Comparison of ENCODE assay signal across 16 cellular contexts in genomic region chr9:6811436-6811835, GRCh38.
"Had no signal": no experiment of that assay in that cellular context is flagged by ENCODE, and none has a peak within 500 bp of the region (broad histone marks: within the 10 kb centered on the region; RNA-seq: fewer than 3 reads in every experiment).

No MANE protein-coding gene starts in this region.

- H3K27me3 ChIP-seq: brain microvascular endothelial cell, transverse colon, vagina had no signal

- H3K4me3 ChIP-seq: transverse colon, vagina had no signal

- H3K4me1 ChIP-seq: vagina had no signal

- H3K27ac ChIP-seq: brain microvascular endothelial cell, transverse colon, vagina had no signal

- H3K9me3 ChIP-seq: transverse colon, vagina had no signal

- H3K36me3 ChIP-seq: brain microvascular endothelial cell, transverse colon had no signal

- DNase-seq: activated CD4-positive, alpha-beta T cell treated with anti-CD3 and anti-CD28 coated beads, Interleukin-2, amount 50 U/mL, for 1 hour; activated naive CD4-positive, alpha-beta T cell; activated naive CD8-positive, alpha-beta T cell treated with anti-CD3 and anti-CD28 coated beads, Interleukin-2, amount 10 ng/mL, durations not matched to agents 7 days and 5 days; activated T-cell treated with anti-CD3 and anti-CD28 coated beads for 4 hours; anterior cingulate cortex; brain microvascular endothelial cell; erythroblast; kidney glomerular epithelial cell; nucleus accumbens; posterior cingulate gyrus; stimulated activated CD4-positive, alpha-beta T cell treated with anti-CD3 and anti-CD28 coated beads, Interleukin-15, amount 100 ng/mL, for 24 hours; stimulated activated CD4-positive, alpha-beta T cell treated with anti-CD3 and anti-CD28 coated beads, Interleukin-4, amount 100 ng/mL, for 24 hours; stimulated activated naive CD4-positive, alpha-beta T cell treated with Interleukin-2 at 50 U/mL for 16 hours; substantia nigra; transverse colon had no signal
